Comparison of ENCODE assay signal across 8 cellular contexts in the genomic region with DNA sequence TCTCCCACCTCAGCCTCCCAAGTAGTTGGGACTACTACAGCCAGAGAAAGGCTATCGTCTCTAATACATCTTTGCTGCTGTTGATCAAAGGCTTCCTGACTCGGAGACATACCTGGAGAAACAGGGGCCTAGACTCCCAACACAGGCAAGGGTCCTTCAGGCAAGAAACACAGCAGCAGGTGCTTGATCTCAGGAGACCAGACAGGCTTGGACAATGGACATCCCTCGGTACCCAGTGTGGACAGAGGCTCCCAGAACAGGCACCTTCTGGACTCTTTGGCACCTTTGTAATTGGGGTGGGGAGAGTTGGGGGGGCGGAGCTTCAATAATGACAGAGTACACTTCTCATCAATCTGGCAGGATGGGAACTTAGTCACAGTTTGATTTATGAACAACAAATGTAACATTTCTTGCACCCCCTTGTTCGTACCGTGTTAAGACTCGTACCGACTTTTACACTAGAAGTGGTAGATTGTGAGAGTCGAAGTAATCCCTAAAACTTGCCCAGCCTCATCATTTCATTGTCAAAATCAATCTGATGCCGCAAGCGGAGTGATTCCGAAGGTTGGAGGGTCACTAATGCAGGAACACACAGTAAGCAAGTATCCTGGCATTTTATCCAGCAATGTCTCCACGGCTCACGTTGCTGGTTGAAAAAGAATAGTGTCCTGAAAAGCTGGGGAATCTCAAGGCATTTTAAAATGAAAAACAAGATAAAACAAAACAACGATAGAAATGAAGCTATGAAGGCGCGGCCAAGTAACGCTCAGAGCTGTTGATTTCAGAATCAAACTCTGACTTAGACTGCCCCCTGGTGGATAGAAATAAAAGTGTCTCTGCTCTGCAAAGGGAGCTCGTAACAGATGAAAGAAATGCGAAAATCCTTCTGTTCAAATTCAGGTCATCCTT. TPM values are rescaled to one million over a fixed set of nuclear protein-coding genes. Genes with fewer than 3 reads are reported as not detected.
DNase-seq lines count a peak whose midpoint lies in the region; ATAC-seq, FAIRE-seq and TF ChIP-seq lines count a peak whose summit lies in the region.

No MANE protein-coding gene starts in this region.

- TF ChIP-seq CTCF in natural killer cell (IDR thresholded peaks at IDR 0.05): peak; percentile 88

- peak; percentile 86 for ATAC-seq in GM18909 (IDR thresholded peaks at IDR 0.05; ENCODE audit: poor library complexity, unreplicated experiment)
- ATAC-seq in HG03159 (IDR thresholded peaks at IDR 0.05; ENCODE audit: unreplicated experiment): peak; percentile 84
- ATAC-seq in esophagus mucosa: peak; percentile 72
- peak; percentile 69 to 87 (median 80) for ATAC-seq in natural killer cell

- peaks cover 1% of the 10 kb centered on the region for H3K4me1 Mint-ChIP-seq in activated CD4-positive, alpha-beta T cell treated with anti-CD3 and anti-CD28 coated beads, Interleukin-2, amount 10 ng/mL, durations not matched to agents 7 days and 5 days
- peaks cover 6 to 8% of the 10 kb centered on the region in 2 donors for H3K4me1 Mint-ChIP-seq in natural killer cell

- no peaks in the 10 kb centered on the region for H3K27me3 Mint-ChIP-seq in activated CD4-positive, alpha-beta T cell treated with anti-CD3 and anti-CD28 coated beads, Interleukin-2, amount 10 ng/mL, durations not matched to agents 7 days and 5 days
- peaks cover 6 to 33% of the 10 kb centered on the region in 2 donors for H3K27me3 Mint-ChIP-seq in natural killer cell (ENCODE audit: low read depth in 2 of 2)

- POLR2A ChIA-PET in activated CD4-positive, alpha-beta T cell treated with anti-CD3 and anti-CD28 coated beads, Interleukin-2, amount 10 ng/mL, durations not matched to agents 7 days and 5 days (lab: Charles Lee): no interaction called here

- H3K9me3 Mint-ChIP-seq in activated CD4-positive, alpha-beta T cell treated with anti-CD3 and anti-CD28 coated beads, Interleukin-2, amount 10 ng/mL, durations not matched to agents 7 days and 5 days: no peaks in the 10 kb centered on the region
- no peaks in the 10 kb centered on the region for H3K9me3 Mint-ChIP-seq in natural killer cell

- peak; percentile 69 for DNase-seq in COLO829 (ENCODE audit: low spot score)
- peak; percentile 81 for DNase-seq in NCI-H2227 (lab: John Stamatoyannopoulos, UW; ENCODE audit: unreplicated experiment)
- DNase-seq in activated CD4-positive, alpha-beta T cell treated with anti-CD3 and anti-CD28 coated beads, Interleukin-2, amount 10 ng/mL, durations not matched to agents 7 days and 5 days: peak; percentile 64
- DNase-seq in natural killer cell: no peak
- DNase-seq in urothelium cell line (ENCODE audit: low spot score): peak; percentile 71

- FAIRE-seq in urothelium cell line (lab: Jason Lieb, UNC): peak; percentile 56

- no peak overlapping the region for H3K4me3 Mint-ChIP-seq in activated CD4-positive, alpha-beta T cell treated with anti-CD3 and anti-CD28 coated beads, Interleukin-2, amount 10 ng/mL, durations not matched to agents 7 days and 5 days
- no peak overlapping the region for H3K4me3 Mint-ChIP-seq in natural killer cell

- no peaks in the 10 kb centered on the region for H3K36me3 Mint-ChIP-seq in activated CD4-positive, alpha-beta T cell treated with anti-CD3 and anti-CD28 coated beads, Interleukin-2, amount 10 ng/mL, durations not matched to agents 7 days and 5 days (ENCODE audit: low read depth)
- H3K36me3 Mint-ChIP-seq in natural killer cell: no peaks in the 10 kb centered on the region

- intact Hi-C loops in natural killer cell (cut with micrococcal nuclease): loop anchor here (1.0 to 5.0 kb wide), 4 partner anchors 221 to 761 kb away; no protein-coding TSS in a partner anchor

- no peak overlapping the region for H3K27ac Mint-ChIP-seq in activated CD4-positive, alpha-beta T cell treated with anti-CD3 and anti-CD28 coated beads, Interleukin-2, amount 10 ng/mL, durations not matched to agents 7 days and 5 days
- no peak overlapping the region for H3K27ac Mint-ChIP-seq in natural killer cell

- CTCF ChIA-PET in activated CD4-positive, alpha-beta T cell treated with anti-CD3 and anti-CD28 coated beads, Interleukin-2, amount 10 ng/mL, durations not matched to agents 7 days and 5 days (lab: Charles Lee): interaction anchor here (0.5 to 1.8 kb wide), 11 partner anchors 9 to 657 kb away, joined by 3 to 9 read pairs (median 3); no protein-coding TSS in a partner anchor

RNA-seq across cellular contexts. Expression of gene STK32A, which starts 46.4 kb away (rescaled TPM):
- total RNA-seq in activated CD4-positive, alpha-beta T cell treated with anti-CD3 and anti-CD28 coated beads, Interleukin-2, amount 10 ng/mL, durations not matched to agents 7 days and 5 days: not detected
- 0.04 TPM for total RNA-seq in esophagus mucosa
- total RNA-seq in natural killer cell: not detected
